Comparison of ENCODE assay signal across 1 cellular context in genomic region chr1:204438628-204439027, GRCh38.
TF ChIP-seq lines count a peak whose summit lies in the region.

No MANE protein-coding gene starts in this region.

TF ChIP-seq in IMR-90, 13 proteins besides CTCF, POLR2A, EP300 and RAD21 (continued from another document):
- TF ChIP-seq USF2 (IDR thresholded peaks at IDR 0.05; ENCODE audit: low read depth, low read length) (no peak), RCOR1 (IDR thresholded peaks at IDR 0.05; ENCODE audit: insufficient replicate concordance, low read length) (no peak), MXI1 (IDR thresholded peaks at IDR 0.05; ENCODE audit: borderline replicate concordance, low read depth, low read length) (0 out of 2 replicates have a peak, but pooled peaks have one; percentile 28), MAFK (IDR thresholded peaks at IDR 0.05; ENCODE audit: low read depth, low read length) (no peak), SMC3 (IDR thresholded peaks at IDR 0.05; ENCODE audit: low read depth, low read length) (no peak)
TF ChIP-seq in IMR-90: peak in this region for 5.
